8 cellular contexts compared by ENCODE assay signal in genomic region chr15:31338318-31338878, GRCh38. TPM values are rescaled to one million over a fixed set of nuclear protein-coding genes. Genes with fewer than 3 reads are reported as not detected.
DNase-seq lines count a peak whose midpoint lies in the region; ATAC-seq and TF ChIP-seq lines count a peak whose summit lies in the region.

No MANE protein-coding gene starts in this region.

- peak overlapping the region; percentile 68 to 90 (median 83) for H3K27ac Mint-ChIP-seq in CD14-positive monocyte
- peak overlapping the region; percentile 99 for H3K27ac Mint-ChIP-seq in central memory CD8-positive, alpha-beta T cell (ENCODE audit: low read depth)
- H3K27ac Mint-ChIP-seq in neural progenitor cell, result peak overlapping the region; percentile 37

- no peaks in the 10 kb centered on the region for H3F3A ChIP-seq in neural progenitor cell (ENCODE audit: low read depth)

- ATAC-seq in GM19455 (IDR thresholded peaks at IDR 0.05; ENCODE audit: unreplicated experiment) (peak; percentile 48), HG03469 (IDR thresholded peaks at IDR 0.05; ENCODE audit: unreplicated experiment) (no peak)
- ATAC-seq in central memory CD8-positive, alpha-beta T cell (replicated peaks; ENCODE audit: extremely low read depth, poor library complexity, severe bottlenecking), result no peak

- H3K27me3 Mint-ChIP-seq in CD14-positive monocyte (ENCODE audit: low read depth in 3 of 3) (peaks cover 0 to 2% (median 0%) of the 10 kb centered on the region in 3 donors), neural progenitor cell (ENCODE audit: insufficient read depth, low read depth) (peaks cover 2% of the 10 kb centered on the region)
- H3K27me3 Mint-ChIP-seq in central memory CD8-positive, alpha-beta T cell, result no peaks in the 10 kb centered on the region

- DNase-seq in CD14-positive monocyte (ENCODE audit: low spot score), result no peak
- no peak for DNase-seq in central memory CD8-positive, alpha-beta T cell (ENCODE audit: low spot score in 2 of 2)
- DNase-seq in neural progenitor cell (ENCODE audit: low spot score), result no peak
- no peak for DNase-seq in Ammon's horn (ENCODE audit: low spot score)
- DNase-seq in hepatic stellate cell (ENCODE audit: low spot score), result no peak

- H4K20me1 ChIP-seq in KMS-11 (ENCODE audit: insufficient read depth) (peaks cover 76% of the 10 kb centered on the region), neural progenitor cell (ENCODE audit: low read depth) (peaks cover 90% of the 10 kb centered on the region)

- peak overlapping the region; percentile 17 for H3K4me2 ChIP-seq in KMS-11
- H3K4me2 ChIP-seq in neural progenitor cell, result no peak overlapping the region

- H3K9me3 Mint-ChIP-seq in CD14-positive monocyte (no peaks in the 10 kb centered on the region), neural progenitor cell (no peaks in the 10 kb centered on the region)
- no peaks in the 10 kb centered on the region for H3K9me3 Mint-ChIP-seq in central memory CD8-positive, alpha-beta T cell

- H3K36me3 Mint-ChIP-seq in CD14-positive monocyte, result peaks cover 11 to 56% of the 10 kb centered on the region in 2 donors
- H3K36me3 Mint-ChIP-seq in central memory CD8-positive, alpha-beta T cell (ENCODE audit: insufficient read depth), result peaks cover 57% of the 10 kb centered on the region
- no peaks in the 10 kb centered on the region for H3K36me3 Mint-ChIP-seq in neural progenitor cell

- no peak for TF ChIP-seq CTCF in CD14-positive monocyte (IDR thresholded peaks at IDR 0.05)
- no peak for TF ChIP-seq CTCF in KMS-11 (conservative IDR thresholded peaks at IDR 0.05; ENCODE audit: low read depth, low read length)
- TF ChIP-seq CTCF in neural progenitor cell (IDR thresholded peaks at IDR 0.05), result no peak

- H3K4me3 Mint-ChIP-seq in CD14-positive monocyte (peak overlapping the region; percentile 43 to 62), neural progenitor cell (no peak overlapping the region)
- peak overlapping the region; percentile 96 for H3K4me3 Mint-ChIP-seq in central memory CD8-positive, alpha-beta T cell

- intact Hi-C loops in CD14-positive monocyte (cut with micrococcal nuclease), result no loop called here

- H3K36me3 ChIP-seq in KMS-11 (ENCODE audit: insufficient read depth) (no peaks in the 10 kb centered on the region), neural progenitor cell (no peaks in the 10 kb centered on the region)

- H3K4me1 ChIP-seq in KMS-11 (ENCODE audit: low read depth, poor library complexity, severe bottlenecking) (peaks cover 98% of the 10 kb centered on the region), neural progenitor cell (no peaks in the 10 kb centered on the region)

- H2AFZ ChIP-seq in KMS-11 (ENCODE audit: low read depth) (no peak overlapping the region), neural progenitor cell (replicated peaks) (no peak overlapping the region)

- no peaks in the 10 kb centered on the region for H3K27me3 ChIP-seq in KMS-11 (ENCODE audit: insufficient read depth, low read depth)
- H3K27me3 ChIP-seq in neural progenitor cell, result no peaks in the 10 kb centered on the region

- H3K4me3 ChIP-seq in KMS-11 (IDR thresholded peaks at IDR 0.05; ENCODE audit: insufficient read depth, low read depth, low read length) (no peak overlapping the region), neural progenitor cell (no peak overlapping the region)

- no peaks in the 10 kb centered on the region for H3K9me3 ChIP-seq in neural progenitor cell (ENCODE audit: low read depth)

- H3K27ac ChIP-seq in KMS-11, result peak overlapping the region; percentile 10; the same call in 1 of the 2 replicates
- H3K27ac ChIP-seq in neural progenitor cell, result no peak overlapping the region

- H3K4me1 Mint-ChIP-seq in CD14-positive monocyte (peaks cover 99% of the 10 kb centered on the region), neural progenitor cell (peaks cover 26% of the 10 kb centered on the region)
- peaks cover 93% of the 10 kb centered on the region for H3K4me1 Mint-ChIP-seq in central memory CD8-positive, alpha-beta T cell

- H3K9ac ChIP-seq in KMS-11 (no peak overlapping the region), neural progenitor cell (no peak overlapping the region)

- H3K79me2 ChIP-seq in KMS-11 (ENCODE audit: insufficient read depth, low read depth) (peaks cover 99% of the 10 kb centered on the region), neural progenitor cell (ENCODE audit: low read depth) (peaks cover 62% of the 10 kb centered on the region)

RNA-seq across cellular contexts. Expression of gene KLF13, which starts 11.8 kb away (rescaled TPM):
- polyA plus RNA-seq in CD14-positive monocyte, result 10 to 100 TPM; 22.5 to 28.0 TPM
- total RNA-seq in neural progenitor cell (ENCODE audit: low replicate concordance), result 11.9 and 25.1 TPM in 2 replicates

Comparison
In these comparisons a context has a peak if more than half of its experiments do, and no peak if none do; other contexts are left out.
1. H3K27ac Mint-ChIP-seq: peak in every context shown above with its lines; median percentile 99 in central memory CD8-positive, alpha-beta T cell; 83 in CD14-positive monocyte; 37 in neural progenitor cell.